Comparison of ENCODE assay signal across 8 cellular contexts in the genomic region with DNA sequence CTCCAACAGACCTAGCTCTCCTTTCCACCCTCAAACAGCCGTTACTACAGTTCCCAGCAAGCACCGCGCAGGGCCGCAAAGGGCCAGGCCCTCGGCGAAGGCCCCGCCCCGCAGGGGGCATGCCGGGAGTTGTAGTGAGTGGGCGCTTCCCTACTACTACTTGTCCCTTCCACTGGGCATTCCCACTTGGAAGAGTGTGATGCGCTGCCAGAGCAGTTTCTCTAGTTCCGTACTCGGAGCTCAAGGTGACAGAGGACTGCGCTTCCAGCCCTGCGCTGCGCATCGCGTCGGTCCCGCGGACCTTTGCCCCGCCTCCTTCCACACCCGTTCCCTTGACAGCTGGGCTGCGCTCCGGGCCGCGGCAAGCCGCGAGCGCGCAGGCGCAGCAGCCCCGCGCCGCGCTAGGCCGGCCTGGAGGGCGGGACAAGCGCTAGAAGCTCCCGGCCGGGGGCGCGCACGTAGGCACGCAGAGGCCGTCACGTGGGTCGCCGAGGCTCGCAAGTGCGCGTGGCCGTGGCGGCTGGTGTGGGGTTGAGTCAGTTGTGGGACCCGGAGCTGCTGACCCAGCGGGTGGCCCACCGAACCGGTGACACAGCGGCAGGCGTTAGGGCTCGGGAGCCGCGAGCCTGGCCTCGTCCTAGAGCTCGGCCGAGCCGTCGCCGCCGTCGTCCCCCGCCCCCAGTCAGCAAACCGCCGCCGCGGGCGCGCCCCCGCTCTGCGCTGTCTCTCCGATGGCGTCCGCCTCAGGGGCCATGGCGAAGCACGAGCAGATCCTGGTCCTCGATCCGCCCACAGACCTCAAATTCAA. TPM values are rescaled to one million over a fixed set of nuclear protein-coding genes. Genes with fewer than 3 reads are reported as not detected.
A peak's percentile ranks its signal among the peaks of the same experiment; 100 is the strongest.
DNase-seq lines count a peak whose midpoint lies in the region; ATAC-seq lines count a peak whose summit lies in the region.

A gene with protein sequence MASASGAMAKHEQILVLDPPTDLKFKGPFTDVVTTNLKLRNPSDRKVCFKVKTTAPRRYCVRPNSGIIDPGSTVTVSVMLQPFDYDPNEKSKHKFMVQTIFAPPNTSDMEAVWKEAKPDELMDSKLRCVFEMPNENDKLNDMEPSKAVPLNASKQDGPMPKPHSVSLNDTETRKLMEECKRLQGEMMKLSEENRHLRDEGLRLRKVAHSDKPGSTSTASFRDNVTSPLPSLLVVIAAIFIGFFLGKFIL (plus strand): TSS at position 491 of the 808 bp plus-strand sequence. CDS start 241 bp downstream, at position 732.

- DNase-seq in COR-L47 (lab: John Stamatoyannopoulos, UW) (peak; percentile 99), HT1080 (ENCODE audit: low read depth) (peak; percentile 95), NOMO-1 (lab: John Stamatoyannopoulos, UW; ENCODE audit: unreplicated experiment in 2 of 2) (peak; percentile 95 to 98), lung microvascular endothelial cell (ENCODE audit: low read depth in 2 of 2) (peak; percentile 97 to 98)
- peak; percentile 88 for DNase-seq in effector CD8-positive, alpha-beta T cell (lab: John Stamatoyannopoulos, UW)
- DNase-seq in stimulated activated CD4-positive, alpha-beta T cell treated with anti-CD3 and anti-CD28 coated beads, TNF-alpha, amount 100 ng/mL, for 4 hours (ENCODE audit: low read depth in 3 of 3): peak; percentile 86 to 91 (median 87)

- ATAC-seq in GM21367 (IDR thresholded peaks at IDR 0.05; ENCODE audit: unreplicated experiment): peak; percentile 77

- CTCF ChIA-PET in activated CD8-positive, alpha-beta memory T cell treated with anti-CD3 and anti-CD28 coated beads for 36 hours (lab: Charles Lee): interaction anchor here (0.6 kb wide), 1 partner anchor 24 kb away, joined by 4 read pairs; no protein-coding TSS in a partner anchor

- POLR2A ChIA-PET in activated CD8-positive, alpha-beta memory T cell treated with anti-CD3 and anti-CD28 coated beads for 36 hours (lab: Charles Lee): interaction anchor here (0.7 to 2.2 kb wide), 8 partner anchors 13 to 810 kb away, joined by 3 to 9 read pairs (median 4); a partner anchor contains a TSS

RNA-seq across cellular contexts. Expression of the gene that starts here (rescaled TPM):
- total RNA-seq in HT1080 (2014; rRNA removed; shearing (Covaris generic)): 284 and 347 TPM in 2 replicates
- 291 and 338 TPM in 2 replicates for polyA plus RNA-seq in HT1080 (2015; cell fraction: cytosol; rRNA removed)
- polyA plus RNA-seq in HT1080 (2015; cell fraction: nucleus; rRNA removed): 192 and 198 TPM in 2 replicates
- total RNA-seq in activated CD8-positive, alpha-beta memory T cell treated with anti-CD3 and anti-CD28 coated beads for 36 hours: 100 to 1,000 TPM; 152 to 169 TPM
- total RNA-seq in lung microvascular endothelial cell: 73.7 and 99.8 TPM in 2 replicates

Comparison
In these comparisons a context has a peak if more than half of its experiments do, and no peak if none do; other contexts are left out.
1. Peak in every context shown above with its lines: DNase-seq and ATAC-seq.